In genomic region chr4:99998062-99998880, GRCh38 we compare ENCODE assay signal across 9 cellular contexts. TPM values are rescaled to one million over a fixed set of nuclear protein-coding genes. Genes with fewer than 3 reads are reported as not detected.
DNase-seq lines count a peak whose midpoint lies in the region; ATAC-seq and TF ChIP-seq lines count a peak whose summit lies in the region.
"Had no signal": no experiment of that assay in that cellular context is flagged by ENCODE, and none has a peak within 500 bp of the region (broad histone marks: within the 10 kb centered on the region; RNA-seq: fewer than 3 reads in every experiment).

No MANE protein-coding gene starts in this region.

- TF ChIP-seq POLR2A in IMR-90 (IDR thresholded peaks at IDR 0.05; ENCODE audit: low read depth, low read length) (no peak), transverse colon (IDR thresholded peaks at IDR 0.05) (no peak), tibial nerve (IDR thresholded peaks at IDR 0.05) (no peak)

- no peak overlapping the region for H3K4me3 ChIP-seq in left ventricle myocardium inferior
- H3K4me3 ChIP-seq in IMR-90 (ENCODE audit: insufficient read depth, low read depth, low read length) = no peak overlapping the region
- H3K4me3 ChIP-seq in transverse colon = no peak overlapping the region
- no peak overlapping the region for H3K4me3 ChIP-seq in tibial nerve

- H3K36me3 ChIP-seq in left ventricle myocardium inferior (no peaks in the 10 kb centered on the region), IMR-90 (ENCODE audit: control insufficient read depth, insufficient read depth, low read length) (no peaks in the 10 kb centered on the region), transverse colon (no peaks in the 10 kb centered on the region), tibial nerve (no peaks in the 10 kb centered on the region)

- H2AK9ac ChIP-seq in IMR-90 (replicated peaks; ENCODE audit: low read depth, low read length, poor library complexity) = no peak overlapping the region

- H3K36me3 Mint-ChIP-seq in WTC11 = no peaks in the 10 kb centered on the region
- H3K36me3 Mint-ChIP-seq in natural killer cell treated with Interleukin-12 subunit alpha and Interleukin-12 subunit beta and Interleukin-15 and Interleukin-18, amount 100 ng/mL, for 72 hours = no peaks in the 10 kb centered on the region

- TF ChIP-seq EP300 in transverse colon (IDR thresholded peaks at IDR 0.05; ENCODE audit: low read depth) = no peak
- TF ChIP-seq EP300 in tibial nerve (IDR thresholded peaks at IDR 0.05) = no peak

- H3K27me3 ChIP-seq in left ventricle myocardium inferior (ENCODE audit: low read depth) (peaks cover 5% of the 10 kb centered on the region), IMR-90 (ENCODE audit: control insufficient read depth, insufficient read depth, low read length) (no peaks in the 10 kb centered on the region), transverse colon (no peaks in the 10 kb centered on the region), tibial nerve (no peaks in the 10 kb centered on the region)

- no peak overlapping the region for H3K14ac ChIP-seq in IMR-90 (replicated peaks; ENCODE audit: low read depth, low read length)

- H4K8ac ChIP-seq in IMR-90 (ENCODE audit: low read depth in 2 of 2, low read length in 2 of 2) = no peak overlapping the region

- H3K4me3 Mint-ChIP-seq in WTC11 = no peak overlapping the region
- no peak overlapping the region for H3K4me3 Mint-ChIP-seq in natural killer cell treated with Interleukin-12 subunit alpha and Interleukin-12 subunit beta and Interleukin-15 and Interleukin-18, amount 100 ng/mL, for 72 hours
- H3K4me3 Mint-ChIP-seq: dendritic cell treated with granulocyte-macrophage colony-stimulating factor and Interleukin-4, amounts not matched to agents 40 ng/mL and 50 ng/mL, for 4 days had no signal

- no peak overlapping the region for H4K91ac ChIP-seq in IMR-90 (ENCODE audit: insufficient read depth, low read depth, low read length)

- CTCF ChIA-PET in IMR-90 (lab: Yijun Ruan, JAX) = interaction anchor here (0.5 to 2.5 kb wide), 20 partner anchors 8 to 723 kb away, joined by 3 to 12 read pairs (median 4); no protein-coding TSS in a partner anchor
- CTCF ChIA-PET in WTC11 (lab: Charles Lee) = interaction anchor here (0.6 to 2.4 kb wide), 24 partner anchors 8 to 1372 kb away, joined by 3 to 42 read pairs (median 4); partner anchors contain the start of gene H2AZ1

- no peak overlapping the region for H3K27ac Mint-ChIP-seq in WTC11
- peak overlapping the region in 1 of 2 donors; percentile 32 for H3K27ac Mint-ChIP-seq in natural killer cell treated with Interleukin-12 subunit alpha and Interleukin-12 subunit beta and Interleukin-15 and Interleukin-18, amount 100 ng/mL, for 72 hours
- H3K27ac Mint-ChIP-seq: dendritic cell treated with granulocyte-macrophage colony-stimulating factor and Interleukin-4, amounts not matched to agents 40 ng/mL and 50 ng/mL, for 4 days had no signal

- H4K5ac ChIP-seq in IMR-90 (ENCODE audit: low read depth, low read length) = no peak overlapping the region; the same call in 1 of the 2 replicates

- intact Hi-C loops in left ventricle myocardium inferior (cut with micrococcal nuclease) (loop anchor here (10.0 kb wide), 1 partner anchor 1737 kb away; no protein-coding TSS in a partner anchor), left ventricle myocardium superior (cut with micrococcal nuclease) (no loop called here), IMR-90 (cut with micrococcal nuclease) (loop anchor here (5.0 to 10.0 kb wide), 4 partner anchors 99 to 1347 kb away; partner anchors contain the start of gene PPP3CA), left colon (cut with DNase I, micrococcal nuclease) (no loop called here), transverse colon (cut with DNase I; ENCODE audit: low total_unique reads) (no loop called here)

- no peaks in the 10 kb centered on the region for H3K4me1 ChIP-seq in left ventricle myocardium inferior
- no peaks in the 10 kb centered on the region for H3K4me1 ChIP-seq in IMR-90 (ENCODE audit: control insufficient read depth, insufficient read depth, low read length)
- H3K4me1 ChIP-seq in transverse colon = no peaks in the 10 kb centered on the region
- H3K4me1 ChIP-seq in tibial nerve = no peaks in the 10 kb centered on the region

- peak overlapping the region; percentile 58 for H2BK5ac ChIP-seq in IMR-90 (ENCODE audit: low read depth, low read length, poor library complexity, severe bottlenecking)

- TF ChIP-seq CTCF in left ventricle myocardium inferior (IDR thresholded peaks at IDR 0.05; ENCODE audit: borderline replicate concordance) (peak; percentile 42), IMR-90 (conservative IDR thresholded peaks at IDR 0.05; ENCODE audit: low read depth, low read length) (peak; percentile 58), WTC11 (IDR thresholded peaks at IDR 0.05) (no peak), transverse colon (IDR thresholded peaks at IDR 0.05) (peak in 1 of 5 experiments; percentile 13), tibial nerve (IDR thresholded peaks at IDR 0.05) (peak in 1 of 5 experiments; percentile 3)

- H2AK5ac ChIP-seq in IMR-90 (ENCODE audit: low read depth, low read length) = no peak overlapping the region

- H3K18ac ChIP-seq in IMR-90 (ENCODE audit: low read depth, low read length) = no peak overlapping the region

- H3K56ac ChIP-seq in IMR-90 (ENCODE audit: extremely low read depth, insufficient read depth, low read length) = no peak overlapping the region

- in situ Hi-C loops in IMR-90 (cut with MboI; ENCODE audit: low sequenced_read_pairs) (no loop called here), transverse colon (cut with MboI; ENCODE audit: low pct_ligation_motif_present in 1 of 4, low pct_unique_long_range_greater_than_20kb in 1 of 4, low sequenced_read_pairs in 3 of 4) (no loop called here)

- H3K4me1 Mint-ChIP-seq in WTC11 = peaks cover 12% of the 10 kb centered on the region
- no peaks in the 10 kb centered on the region for H3K4me1 Mint-ChIP-seq in natural killer cell treated with Interleukin-12 subunit alpha and Interleukin-12 subunit beta and Interleukin-15 and Interleukin-18, amount 100 ng/mL, for 72 hours (ENCODE audit: low read depth in 2 of 2)

- H2BK15ac ChIP-seq in IMR-90 (ENCODE audit: low read depth, low read length) = no peak overlapping the region

- H3K27me3 Mint-ChIP-seq in WTC11 (ENCODE audit: low read depth) = no peaks in the 10 kb centered on the region
- peaks cover 0 to 2% of the 10 kb centered on the region in 2 donors for H3K27me3 Mint-ChIP-seq in natural killer cell treated with Interleukin-12 subunit alpha and Interleukin-12 subunit beta and Interleukin-15 and Interleukin-18, amount 100 ng/mL, for 72 hours
- H3K27me3 Mint-ChIP-seq: dendritic cell treated with granulocyte-macrophage colony-stimulating factor and Interleukin-4, amounts not matched to agents 40 ng/mL and 50 ng/mL, for 4 days had no signal

- no peaks in the 10 kb centered on the region for H4K20me1 ChIP-seq in IMR-90 (ENCODE audit: insufficient read depth, low read length)

- TF ChIP-seq RAD21 in IMR-90 (IDR thresholded peaks at IDR 0.05; ENCODE audit: low read length) = peak; percentile 45

- POLR2A ChIA-PET in IMR-90 (lab: Charles Lee; ENCODE audit: unreplicated experiment) (interaction anchor here (0.5 kb wide), 1 partner anchor 52 kb away, joined by 3 read pairs; the partner anchor contains the start of gene DNAJB14), WTC11 (lab: Charles Lee) (no interaction called here)

- H2BK120ac ChIP-seq in IMR-90 (ENCODE audit: low read depth, low read length) = no peak overlapping the region; the same call in 1 of the 2 replicates

- H3K9me3 Mint-ChIP-seq in WTC11 = no peaks in the 10 kb centered on the region
- H3K9me3 Mint-ChIP-seq in natural killer cell treated with Interleukin-12 subunit alpha and Interleukin-12 subunit beta and Interleukin-15 and Interleukin-18, amount 100 ng/mL, for 72 hours = no peaks in the 10 kb centered on the region
- H3K9me3 Mint-ChIP-seq: dendritic cell treated with granulocyte-macrophage colony-stimulating factor and Interleukin-4, amounts not matched to agents 40 ng/mL and 50 ng/mL, for 4 days had no signal

- no peaks in the 10 kb centered on the region for H3K9me1 ChIP-seq in IMR-90 (ENCODE audit: insufficient read depth, low read length)

- H3K27ac ChIP-seq in left ventricle myocardium inferior (replicated peaks) (no peak overlapping the region), IMR-90 (ENCODE audit: insufficient read depth, low read length) (no peak overlapping the region), transverse colon (no peak overlapping the region), tibial nerve (peak overlapping the region in 1 of 4 donors; percentile 57)

- H2BK20ac ChIP-seq in IMR-90 (ENCODE audit: low read depth, low read length) = no peak overlapping the region

- BruUV-seq in IMR-90 (replicated peaks; lab: Mats Ljungman, UMichigan) = no TSS peak

- H3K4me2 ChIP-seq in IMR-90 (ENCODE audit: low read depth, low read length) = peak overlapping the region; percentile 88; the same call in 1 of the 2 replicates

- no peaks in the 10 kb centered on the region for H3K79me1 ChIP-seq in IMR-90 (ENCODE audit: low read depth in 1 of 2, low read length in 2 of 2)

- no peak overlapping the region for H3K23ac ChIP-seq in IMR-90 (ENCODE audit: low read depth, low read length)

- no peak overlapping the region for H3K4ac ChIP-seq in IMR-90 (ENCODE audit: low read depth, low read length)

- H3K9ac ChIP-seq in IMR-90 (ENCODE audit: low read depth, low read length) = no peak overlapping the region

- ATAC-seq in left ventricle myocardium superior = no peak
- peak; percentile 90 for ATAC-seq in IMR-90 (ENCODE audit: low read depth)
- ATAC-seq in WTC11 = peak; percentile 47; the same call in 1 of the 2 replicates
- ATAC-seq in left colon = peak; percentile 32
- no peak for ATAC-seq in natural killer cell treated with Interleukin-12 subunit alpha and Interleukin-12 subunit beta and Interleukin-15 and Interleukin-18, amount 100 ng/mL, for 72 hours

- no peak overlapping the region for H2AFZ ChIP-seq in IMR-90 (replicated peaks; ENCODE audit: low read length, poor library complexity)

- DNase-seq in left ventricle myocardium inferior = no peak
- DNase-seq in left ventricle myocardium superior = no peak
- DNase-seq in IMR-90 = peak; percentile 62
- no peak for DNase-seq in WTC11 (ENCODE audit: low spot score)
- DNase-seq in left colon = no peak
- DNase-seq in transverse colon = no peak
- no peak for DNase-seq in tibial nerve (ENCODE audit: low spot score in 2 of 2)
- no peak for DNase-seq in natural killer cell treated with Interleukin-12 subunit alpha and Interleukin-12 subunit beta and Interleukin-15 and Interleukin-18, amount 100 ng/mL, for 72 hours (ENCODE audit: low spot score)

- no CpG with 5 or more reads among the region's 2 CpGs for WGBS in IMR-90 (ENCODE audit: extremely low coverage in 2 of 2, insufficient read length in 1 of 2), 2 experiments
- 51 to 58% methylated on average over 2 of the region's 2 CpGs for WGBS in transverse colon (ENCODE audit: low coverage in 1 of 2), 2 donors
- WGBS in tibial nerve, 2 donors = 33 to 36% methylated on average over 2 of the region's 2 CpGs

- dilution Hi-C loops in IMR-90 (cut with HindIII; ENCODE audit: low sequenced_read_pairs, unreplicated experiment) = no loop called here

- H3K9me3 ChIP-seq in left ventricle myocardium inferior (replicated peaks) (no peaks in the 10 kb centered on the region), IMR-90 (ENCODE audit: control insufficient read depth, insufficient read depth, low read length) (no peaks in the 10 kb centered on the region), transverse colon (no peaks in the 10 kb centered on the region), tibial nerve (no peaks in the 10 kb centered on the region)

RNA-seq across cellular contexts. Expression of gene H2AZ1, which starts 48.2 kb away (rescaled TPM):
- total RNA-seq in left ventricle myocardium inferior (60.7 TPM), left ventricle myocardium superior (83.0 TPM), IMR-90 (2012; rRNA removed) (938 and 1,129 TPM in 2 replicates), WTC11 (2021) (657 to 684 TPM (median 668 TPM) in 3 replicates), left colon (100 to 1,000 TPM; 140 to 165 TPM), transverse colon (100 to 1,000 TPM in 2 of 4 donors, 10 to 100 TPM in 2; 28.8 to 139 (median 81.5) TPM), tibial nerve (100 to 1,000 TPM in 1 of 4 donors, 10 to 100 TPM in 3; 75.4 to 107 (median 81.4) TPM)
- polyA plus RNA-seq in IMR-90 (2012; rRNA removed) = 419 and 456 TPM in 2 replicates
- 543 and 858 TPM in 2 replicates for polyA plus RNA-seq in IMR-90 (2012; cell fraction: cytosol; rRNA removed)
- polyA plus RNA-seq in IMR-90 (2012; cell fraction: nucleus; rRNA removed; ENCODE audit: low replicate concordance) = 162 and 261 TPM in 2 replicates
- 100 to 1,000 TPM; 429 to 580 TPM for total RNA-seq in natural killer cell treated with Interleukin-12 subunit alpha and Interleukin-12 subunit beta and Interleukin-15 and Interleukin-18, amount 100 ng/mL, for 72 hours

RNA-seq across cellular contexts. Expression of gene DNAJB14, which starts 51.9 kb away (rescaled TPM):
- total RNA-seq in left ventricle myocardium inferior (16.4 TPM), left ventricle myocardium superior (18.2 TPM), IMR-90 (2012; rRNA removed) (15.6 and 40.3 TPM in 2 replicates), WTC11 (2021) (35.5 to 40.4 TPM (median 39.9 TPM) in 3 replicates), left colon (10 to 100 TPM; 56.2 to 58.1 TPM), transverse colon (10 to 100 TPM; 41.9 to 58.1 (median 48.5) TPM), tibial nerve (10 to 100 TPM; 27.0 to 38.5 (median 31.7) TPM)
- polyA plus RNA-seq in IMR-90 (2012; rRNA removed) = 12.9 and 14.8 TPM in 2 replicates
- 0.61 and 0.92 TPM in 2 replicates for polyA plus RNA-seq in IMR-90 (2012; cell fraction: cytosol; rRNA removed)
- 12.4 and 19.6 TPM in 2 replicates for polyA plus RNA-seq in IMR-90 (2012; cell fraction: nucleus; rRNA removed; ENCODE audit: low replicate concordance)
- total RNA-seq in natural killer cell treated with Interleukin-12 subunit alpha and Interleukin-12 subunit beta and Interleukin-15 and Interleukin-18, amount 100 ng/mL, for 72 hours = 10 to 100 TPM; 51.4 to 70.3 TPM

Comparison
In these comparisons a context has a peak if more than half of its experiments do, and no peak if none do; other contexts are left out.
1. intact Hi-C loops: an anchor here in left ventricle myocardium inferior (10.0 kb wide) and IMR-90 (5.0 to 10.0 kb wide); none called in left ventricle myocardium superior, left colon and transverse colon.
2. ATAC-seq: peak in IMR-90 (single experiment), WTC11 (single experiment) and left colon (single experiment); none in left ventricle myocardium superior (single experiment) and natural killer cell treated with Interleukin-12 subunit alpha and Interleukin-12 subunit beta and Interleukin-15 and Interleukin-18, amount 100 ng/mL, for 72 hours (0 of 2).